Comparison of ENCODE assay signal across 17 cellular contexts in the genomic region with DNA sequence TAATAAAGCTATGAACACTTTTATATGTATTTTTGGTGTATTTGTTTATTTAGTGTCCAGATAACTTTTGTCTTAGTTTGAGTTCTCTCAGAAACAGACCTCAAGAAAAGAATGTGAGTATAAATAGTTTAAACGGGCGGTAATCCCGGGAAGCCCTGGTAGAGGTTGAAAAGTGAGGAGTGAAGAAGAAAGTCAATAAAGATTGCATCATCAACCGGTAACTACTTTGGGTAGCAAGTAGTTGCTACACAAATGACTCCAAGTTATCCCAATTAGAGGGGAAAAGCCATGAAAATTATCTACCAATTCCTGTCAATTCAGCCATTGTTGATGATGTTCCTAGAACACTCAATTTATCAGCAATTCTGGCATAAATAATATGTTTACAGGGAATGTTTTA.
A peak's percentile ranks its signal among the peaks of the same experiment; 100 is the strongest.
DNase-seq lines count a peak whose midpoint lies in the region; ATAC-seq, FAIRE-seq and TF ChIP-seq lines count a peak whose summit lies in the region.
"Had no signal": no experiment of that assay in that cellular context is flagged by ENCODE, and none has a peak within 500 bp of the region (broad histone marks: within the 10 kb centered on the region; RNA-seq: fewer than 3 reads in every experiment).

No MANE protein-coding gene starts in this region.

- H3K27ac ChIP-seq in left lung (no peak overlapping the region), mesendoderm (ENCODE audit: low read depth, low read length) (no peak overlapping the region)
- H3K27ac ChIP-seq: BLaER1 had no signal

- H3K79me2 ChIP-seq in mesendoderm (ENCODE audit: control insufficient read depth, insufficient read depth, low read length) = no peaks in the 10 kb centered on the region

- WGBS in mesendoderm (ENCODE audit: extremely low coverage, insufficient coverage, low lambda C conversion rate) = no CpG with 5 or more reads among the region's 4 CpGs

- no peak overlapping the region for H4K5ac ChIP-seq in mesendoderm (ENCODE audit: low read length)

- no peak for FAIRE-seq in bronchial epithelial cell (lab: Jason Lieb, UNC)
- FAIRE-seq: GM12878, GM19239 had no signal

- H3K4me3 ChIP-seq in bronchial epithelial cell (ENCODE audit: low read depth, low read length) (no peak overlapping the region), left lung (no peak overlapping the region), mesendoderm (ENCODE audit: low read length) (no peak overlapping the region)
- H3K4me3 ChIP-seq: BLaER1, GM12878 had no signal

- H3K4me2 ChIP-seq in mesendoderm (ENCODE audit: low read length) = no peak overlapping the region
- H3K4me2 ChIP-seq: BLaER1 had no signal

- H2BK15ac ChIP-seq in mesendoderm (replicated peaks; ENCODE audit: low read depth) = no peak overlapping the region

- no peak overlapping the region for H3K18ac ChIP-seq in mesendoderm (ENCODE audit: low read length)

- H3K27me3 ChIP-seq in bronchial epithelial cell (ENCODE audit: control insufficient read depth, insufficient read depth, low read length) (no peaks in the 10 kb centered on the region), left lung (no peaks in the 10 kb centered on the region), mesendoderm (ENCODE audit: insufficient read depth, low read length, poor library complexity) (no peaks in the 10 kb centered on the region)
- H3K27me3 ChIP-seq: BLaER1 had no signal

- H3K56ac ChIP-seq in mesendoderm (ENCODE audit: low read length) = no peak overlapping the region

- H3K79me1 ChIP-seq in mesendoderm (ENCODE audit: low read length) = no peaks in the 10 kb centered on the region

- H3K23ac ChIP-seq in mesendoderm (ENCODE audit: low read length) = no peak overlapping the region

- no peak overlapping the region for H2BK120ac ChIP-seq in mesendoderm (ENCODE audit: low read depth, low read length)

- no peak overlapping the region for H2AK5ac ChIP-seq in mesendoderm (ENCODE audit: low read length)

- no peak overlapping the region for H3K4ac ChIP-seq in mesendoderm (ENCODE audit: low read depth, low read length)

- H2BK5ac ChIP-seq in mesendoderm (ENCODE audit: low read length) = no peak overlapping the region

- H4K8ac ChIP-seq in mesendoderm (ENCODE audit: low read depth, low read length) = no peak overlapping the region

- TF ChIP-seq CTCF in bronchial epithelial cell (IDR thresholded peaks at IDR 0.05; ENCODE audit: insufficient read depth, low read length, severe bottlenecking) (no peak), left lung (IDR thresholded peaks at IDR 0.05) (no peak)

- no peak overlapping the region for H3K9ac ChIP-seq in mesendoderm (ENCODE audit: low read length)
- H3K9ac ChIP-seq: BLaER1 had no signal

- H3K4me1 ChIP-seq in left lung (no peaks in the 10 kb centered on the region), mesendoderm (ENCODE audit: control insufficient read depth, low read depth, low read length) (no peaks in the 10 kb centered on the region)
- H3K4me1 ChIP-seq: BLaER1 had no signal

- intact Hi-C loops in left lung (cut with DNase I) = no loop called here

- H3K36me3 ChIP-seq in bronchial epithelial cell (ENCODE audit: control insufficient read depth, insufficient read depth, low read length) (no peaks in the 10 kb centered on the region), left lung (no peaks in the 10 kb centered on the region), mesendoderm (ENCODE audit: control insufficient read depth, insufficient read depth, low read length) (no peaks in the 10 kb centered on the region)
- H3K36me3 ChIP-seq: BLaER1 had no signal

- DNase-seq in HuH-7 (ENCODE audit: low spot score) = peak; percentile 12
- DNase-seq in bronchial epithelial cell (ENCODE audit: low read depth) = peak; percentile 2
- no peak for DNase-seq in left lung
- DNase-seq in mesendoderm = peak; percentile 11
- no peak for DNase-seq in OCI-M2 (lab: John Stamatoyannopoulos, UW; ENCODE audit: unreplicated experiment)
- DNase-seq in NCI-H345 (lab: John Stamatoyannopoulos, UW) = no peak
- DNase-seq: 8988T; CD4-positive, alpha-beta memory T cell; DND-41; EL; GOT3; H9; KBM-7 had no signal

- no peaks in the 10 kb centered on the region for H3K9me3 ChIP-seq in left lung
- H3K9me3 ChIP-seq: BLaER1 had no signal

- ATAC-seq in left lung (peak; percentile 26), GM21576 (IDR thresholded peaks at IDR 0.05; ENCODE audit: unreplicated experiment) (no peak)
- ATAC-seq: GM12878 had no signal

Comparison
In these comparisons a context has a peak if more than half of its experiments do, and no peak if none do; other contexts are left out.
1. DNase-seq: peak in HuH-7 (single experiment), bronchial epithelial cell (single experiment) and mesendoderm (single experiment); none in left lung (0 of 2), OCI-M2 (single experiment) and NCI-H345 (single experiment).